In the genomic region with DNA sequence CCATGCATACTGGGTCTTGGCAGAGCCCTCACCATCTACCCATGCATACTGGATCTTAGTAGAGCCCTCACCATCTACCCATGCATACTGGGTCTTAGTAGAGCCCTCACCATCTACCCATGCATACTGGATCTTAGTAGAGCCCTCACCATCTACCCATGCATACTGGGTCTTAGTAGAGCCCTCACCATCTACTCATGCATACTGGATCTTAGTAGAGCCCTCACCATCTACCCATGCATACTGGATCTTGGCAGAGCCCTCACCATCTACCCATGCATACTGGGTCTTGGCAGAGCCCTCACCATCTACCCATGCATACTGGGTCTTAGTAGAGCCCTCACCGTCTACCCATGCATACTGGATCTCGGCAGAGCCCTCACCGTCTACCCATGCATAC, we compare ENCODE assay signal across 2 cellular contexts.
DNase-seq lines count a peak whose midpoint lies in the region; TF ChIP-seq lines count a peak whose summit lies in the region.
"Not testable (repeated sequence)": the region's sequence is repeated elsewhere in the genome, so short reads cannot be mapped to it uniquely, and the experiment has no call there.

No MANE protein-coding gene starts in this region.

- not testable (repeated sequence) for H3K4me3 ChIP-seq in HEK293 (ENCODE audit: low read depth, low read length)

- H3K36me3 ChIP-seq in HEK293 (ENCODE audit: control insufficient read depth in 2 of 2, insufficient read depth in 1 of 2, low read length in 2 of 2), result not testable (repeated sequence)

- H3K4me1 Mint-ChIP-seq in chondrocyte (ENCODE audit: low read depth), result not testable (repeated sequence)

- H3K27ac Mint-ChIP-seq in chondrocyte (ENCODE audit: unreplicated experiment), result not testable (repeated sequence)

- POLR2A ChIA-PET in HEK293 (lab: Yijun Ruan, JAX), result not testable (repeated sequence)

- peaks cover 36% of the 10 kb centered on the region for H3K27me3 Mint-ChIP-seq in chondrocyte (ENCODE audit: low read depth)

- not testable (repeated sequence) for TF ChIP-seq CTCF in HEK293 (tag by site-specific recombination; IDR thresholded peaks at IDR 0.05); chondrocyte (IDR thresholded peaks at IDR 0.05)

- DNase-seq in chondrocyte (ENCODE audit: low spot score), result peak; percentile 11

- H3K27ac ChIP-seq in HEK293 (ENCODE audit: extremely low read depth, low read depth, low read length), result not testable (repeated sequence)

- H3K9me3 Mint-ChIP-seq in chondrocyte (ENCODE audit: low read depth), result not testable (repeated sequence)

- not testable (repeated sequence) for H3K9me3 ChIP-seq in HEK293 (ENCODE audit: control insufficient read depth, insufficient read depth, low read depth, low read length)

- CTCF ChIA-PET in HEK293 (lab: Yijun Ruan, JAX), result not testable (repeated sequence)

- not testable (repeated sequence) for H3K4me3 Mint-ChIP-seq in chondrocyte (ENCODE audit: unreplicated experiment)

- H3K36me3 Mint-ChIP-seq in chondrocyte (ENCODE audit: low read depth), result not testable (repeated sequence)

- not testable (repeated sequence) for H3K4me1 ChIP-seq in HEK293 (ENCODE audit: control insufficient read depth, insufficient read depth, low read length)

TF ChIP-seq in HEK293, 187 proteins besides CTCF, POLR2A, EP300 and RAD21:
- TF ChIP-seq ZNF510 (tag by site-specific recombination; IDR thresholded peaks at IDR 0.05; ENCODE audit: insufficient replicate concordance), result peak; percentile 92
